ENCODE assay signal across 1 cellular context in the genomic region with DNA sequence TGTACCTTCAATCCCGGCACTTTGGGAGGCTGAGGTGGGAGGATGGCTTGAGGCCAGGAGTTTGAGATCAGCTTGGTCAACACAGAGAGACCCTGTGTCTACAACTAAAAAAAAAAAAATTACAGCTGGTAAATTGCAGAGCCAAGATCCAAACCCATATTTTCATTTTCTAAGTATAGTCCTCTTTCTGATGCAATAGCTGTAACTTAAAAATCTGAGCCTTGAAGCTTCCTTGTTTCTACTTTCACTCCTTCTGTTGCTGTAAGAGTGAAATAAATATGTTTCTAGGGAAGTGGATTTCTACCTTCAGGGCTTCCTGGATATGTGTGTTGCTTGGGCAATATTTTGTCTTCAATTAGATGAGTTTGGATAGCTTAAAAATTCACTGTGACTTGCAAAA.
TF ChIP-seq lines count a peak whose summit lies in the region.

No MANE protein-coding gene starts in this region.

TF ChIP-seq in HepG2, 621 proteins besides CTCF, POLR2A, EP300 and RAD21:
- TF ChIP-seq ZMYM3 (CRISPR knock-in tag; IDR thresholded peaks at IDR 0.05) (no peak), MEF2D (CRISPR knock-in tag; IDR thresholded peaks at IDR 0.05) (no peak), ZNF501 (CRISPR knock-in tag; IDR thresholded peaks at IDR 0.05) (no peak)
